Comparison of ENCODE assay signal across 1 cellular context in the genomic region with DNA sequence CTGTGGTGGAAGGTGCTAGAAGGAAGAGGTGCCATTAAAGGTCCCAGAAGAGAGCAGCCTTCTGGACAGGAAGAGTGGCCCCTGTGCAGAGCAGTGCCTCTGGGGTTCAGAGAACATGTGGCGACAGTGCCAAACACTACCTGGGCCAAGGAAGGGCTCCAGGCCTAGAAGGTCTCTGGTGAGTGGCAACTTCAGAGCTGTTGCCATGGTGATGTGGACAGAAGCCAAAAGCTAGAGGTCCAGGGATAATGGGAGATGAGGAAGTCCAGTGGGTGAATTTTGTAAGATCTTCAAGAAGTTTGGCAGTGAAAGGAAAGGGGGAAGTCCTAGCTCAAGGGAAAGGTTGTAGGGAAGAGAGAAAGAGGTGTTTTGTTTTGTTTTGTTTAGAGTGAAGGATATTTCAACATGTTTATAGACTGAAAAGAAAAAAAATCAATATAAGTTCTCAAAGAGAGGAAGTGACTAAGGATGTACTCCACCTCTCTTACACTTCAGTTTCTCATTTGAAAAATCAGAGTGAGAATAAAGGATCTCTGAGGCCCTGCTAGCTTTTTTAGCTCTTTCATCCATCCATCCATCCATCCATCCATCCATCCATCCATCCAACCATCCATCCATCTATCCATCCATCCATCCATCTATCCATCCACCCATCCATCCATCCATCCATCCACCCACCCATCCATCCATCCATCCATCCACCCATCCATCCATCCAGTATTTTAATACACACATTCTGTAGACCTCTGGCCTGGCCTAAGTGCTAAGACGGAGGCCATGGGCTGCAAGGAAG.
TF ChIP-seq lines count a peak whose summit lies in the region.

No MANE protein-coding gene starts in this region.

TF ChIP-seq in HCT116, 20 proteins besides CTCF, POLR2A, EP300 and RAD21 (continued from another document):
- TF ChIP-seq, protein P1, sequence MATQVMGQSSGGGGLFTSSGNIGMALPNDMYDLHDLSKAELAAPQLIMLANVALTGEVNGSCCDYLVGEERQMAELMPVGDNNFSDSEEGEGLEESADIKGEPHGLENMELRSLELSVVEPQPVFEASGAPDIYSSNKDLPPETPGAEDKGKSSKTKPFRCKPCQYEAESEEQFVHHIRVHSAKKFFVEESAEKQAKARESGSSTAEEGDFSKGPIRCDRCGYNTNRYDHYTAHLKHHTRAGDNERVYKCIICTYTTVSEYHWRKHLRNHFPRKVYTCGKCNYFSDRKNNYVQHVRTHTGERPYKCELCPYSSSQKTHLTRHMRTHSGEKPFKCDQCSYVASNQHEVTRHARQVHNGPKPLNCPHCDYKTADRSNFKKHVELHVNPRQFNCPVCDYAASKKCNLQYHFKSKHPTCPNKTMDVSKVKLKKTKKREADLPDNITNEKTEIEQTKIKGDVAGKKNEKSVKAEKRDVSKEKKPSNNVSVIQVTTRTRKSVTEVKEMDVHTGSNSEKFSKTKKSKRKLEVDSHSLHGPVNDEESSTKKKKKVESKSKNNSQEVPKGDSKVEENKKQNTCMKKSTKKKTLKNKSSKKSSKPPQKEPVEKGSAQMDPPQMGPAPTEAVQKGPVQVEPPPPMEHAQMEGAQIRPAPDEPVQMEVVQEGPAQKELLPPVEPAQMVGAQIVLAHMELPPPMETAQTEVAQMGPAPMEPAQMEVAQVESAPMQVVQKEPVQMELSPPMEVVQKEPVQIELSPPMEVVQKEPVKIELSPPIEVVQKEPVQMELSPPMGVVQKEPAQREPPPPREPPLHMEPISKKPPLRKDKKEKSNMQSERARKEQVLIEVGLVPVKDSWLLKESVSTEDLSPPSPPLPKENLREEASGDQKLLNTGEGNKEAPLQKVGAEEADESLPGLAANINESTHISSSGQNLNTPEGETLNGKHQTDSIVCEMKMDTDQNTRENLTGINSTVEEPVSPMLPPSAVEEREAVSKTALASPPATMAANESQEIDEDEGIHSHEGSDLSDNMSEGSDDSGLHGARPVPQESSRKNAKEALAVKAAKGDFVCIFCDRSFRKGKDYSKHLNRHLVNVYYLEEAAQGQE (IDR thresholded peaks at IDR 0.05; ENCODE audit: low read depth): no peak
- TF ChIP-seq YY1 (IDR thresholded peaks at IDR 0.05; ENCODE audit: extremely low read depth, insufficient replicate concordance, low read depth, low read length) (no peak), ZFX (IDR thresholded peaks at IDR 0.05) (no peak), CBX3 (IDR thresholded peaks at IDR 0.05; ENCODE audit: low read depth) (no peak), SIN3A (IDR thresholded peaks at IDR 0.05; ENCODE audit: low read depth) (no peak), JUND (IDR thresholded peaks at IDR 0.05) (no peak), SP1 (IDR thresholded peaks at IDR 0.05; ENCODE audit: low read depth) (no peak), ELF1 (IDR thresholded peaks at IDR 0.05; ENCODE audit: borderline replicate concordance, low read depth) (no peak), EZH2 (IDR thresholded peaks at IDR 0.05) (no peak), SRF (IDR thresholded peaks at IDR 0.05; ENCODE audit: low read depth) (no peak), EZH2phosphoT487 (IDR thresholded peaks at IDR 0.05; ENCODE audit: borderline replicate concordance) (no peak)
